In the genomic region with DNA sequence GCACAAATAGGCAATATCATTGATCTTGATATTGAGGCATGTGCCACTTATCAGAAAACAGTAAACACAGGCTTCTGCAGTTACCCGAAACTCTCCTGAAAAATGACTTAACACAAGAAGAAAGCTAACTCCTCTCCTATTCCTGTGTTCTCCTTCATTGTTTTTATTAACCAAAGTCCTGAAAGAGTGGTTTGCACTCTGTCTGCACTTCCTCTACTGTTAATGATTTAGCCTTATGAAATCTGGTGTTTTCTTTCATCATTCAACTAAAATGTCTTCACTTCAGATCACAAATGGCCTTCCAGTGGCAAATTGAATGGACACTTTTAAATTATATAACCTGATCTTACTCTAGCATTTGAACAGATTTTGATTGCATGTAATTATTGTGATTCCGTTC, we compare ENCODE assay signal across 23 cellular contexts.
"Had no signal": no experiment of that assay in that cellular context is flagged by ENCODE, and none has a peak within 500 bp of the region (broad histone marks: within the 10 kb centered on the region; RNA-seq: fewer than 3 reads in every experiment).

No MANE protein-coding gene starts in this region.

- H3K9me3 ChIP-seq: neutrophil, pancreas, psoas muscle, tibial artery had no signal

- DNase-seq: activated gamma-delta T cell treated with Interleukin-2 at 50 U/mL for 16 hours; activated T-cell treated with anti-CD3 and anti-CD28 coated beads, Interleukin-2, amount 50 U/mL, for 1 hour; aorta; effector memory CD8-positive, alpha-beta T cell; glutamatergic neuron; immature natural killer cell; left ventricle myocardium superior; mammary epithelial cell; midbrain; pancreas; psoas muscle; right cardiac atrium; stimulated activated CD4-positive, alpha-beta T cell treated with anti-CD3 and anti-CD28 coated beads, Interleukin-12 subunit alpha, Interleukin-12 subunit beta, amount 100 ng/mL, for 4 hours; stimulated activated CD4-positive, alpha-beta T cell treated with anti-CD3 and anti-CD28 coated beads, Interleukin-4, amount 100 ng/mL, for 4 hours; stimulated activated naive CD8-positive, alpha-beta T cell treated with anti-CD3 and anti-CD28 coated beads, Interleukin-15, Interleukin-2, amounts not matched to agents 100 U/mL and 50 U/mL, for 24 hours; T1000; tibial artery had no signal

- H3K36me3 Mint-ChIP-seq: activated naive CD4-positive, alpha-beta T cell treated with anti-CD3 and anti-CD28 coated beads, Interleukin-2, amount 50 U/mL, for 72 hours; brain; immature natural killer cell; natural killer cell treated with Interleukin-12 subunit alpha and Interleukin-12 subunit beta and Interleukin-15 and Interleukin-18, amount 100 ng/mL, for 72 hours; WTC11 had no signal

- H3K4me3 ChIP-seq: hepatocyte, pancreas, psoas muscle, tibial artery had no signal

- H3K27me3 Mint-ChIP-seq: effector memory CD8-positive, alpha-beta T cell; natural killer cell treated with Interleukin-12 subunit alpha and Interleukin-12 subunit beta and Interleukin-15 and Interleukin-18, amount 100 ng/mL, for 72 hours had no signal

- H3K9me3 Mint-ChIP-seq: brain, WTC11 had no signal

- H3K27ac Mint-ChIP-seq: activated naive CD4-positive, alpha-beta T cell treated with anti-CD3 and anti-CD28 coated beads, Interleukin-2, amount 50 U/mL, for 72 hours; brain; effector memory CD8-positive, alpha-beta T cell; immature natural killer cell; natural killer cell treated with Interleukin-12 subunit alpha and Interleukin-12 subunit beta and Interleukin-15 and Interleukin-18, amount 100 ng/mL, for 72 hours; WTC11 had no signal

- H3K36me3 ChIP-seq: neutrophil, pancreas, tibial artery had no signal

- H3K4me1 ChIP-seq: pancreas, psoas muscle, tibial artery had no signal

- H3K27ac ChIP-seq: hepatocyte, neutrophil, pancreas, psoas muscle, tibial artery had no signal

- H3K27me3 ChIP-seq: hepatocyte, neutrophil, pancreas, tibial artery had no signal

- H3K4me3 Mint-ChIP-seq: brain; effector memory CD8-positive, alpha-beta T cell; immature natural killer cell; natural killer cell treated with Interleukin-12 subunit alpha and Interleukin-12 subunit beta and Interleukin-15 and Interleukin-18, amount 100 ng/mL, for 72 hours; WTC11 had no signal

- H3K4me1 Mint-ChIP-seq: brain, immature natural killer cell, WTC11 had no signal
